ENCODE assay signal across 25 cellular contexts in the genomic region with DNA sequence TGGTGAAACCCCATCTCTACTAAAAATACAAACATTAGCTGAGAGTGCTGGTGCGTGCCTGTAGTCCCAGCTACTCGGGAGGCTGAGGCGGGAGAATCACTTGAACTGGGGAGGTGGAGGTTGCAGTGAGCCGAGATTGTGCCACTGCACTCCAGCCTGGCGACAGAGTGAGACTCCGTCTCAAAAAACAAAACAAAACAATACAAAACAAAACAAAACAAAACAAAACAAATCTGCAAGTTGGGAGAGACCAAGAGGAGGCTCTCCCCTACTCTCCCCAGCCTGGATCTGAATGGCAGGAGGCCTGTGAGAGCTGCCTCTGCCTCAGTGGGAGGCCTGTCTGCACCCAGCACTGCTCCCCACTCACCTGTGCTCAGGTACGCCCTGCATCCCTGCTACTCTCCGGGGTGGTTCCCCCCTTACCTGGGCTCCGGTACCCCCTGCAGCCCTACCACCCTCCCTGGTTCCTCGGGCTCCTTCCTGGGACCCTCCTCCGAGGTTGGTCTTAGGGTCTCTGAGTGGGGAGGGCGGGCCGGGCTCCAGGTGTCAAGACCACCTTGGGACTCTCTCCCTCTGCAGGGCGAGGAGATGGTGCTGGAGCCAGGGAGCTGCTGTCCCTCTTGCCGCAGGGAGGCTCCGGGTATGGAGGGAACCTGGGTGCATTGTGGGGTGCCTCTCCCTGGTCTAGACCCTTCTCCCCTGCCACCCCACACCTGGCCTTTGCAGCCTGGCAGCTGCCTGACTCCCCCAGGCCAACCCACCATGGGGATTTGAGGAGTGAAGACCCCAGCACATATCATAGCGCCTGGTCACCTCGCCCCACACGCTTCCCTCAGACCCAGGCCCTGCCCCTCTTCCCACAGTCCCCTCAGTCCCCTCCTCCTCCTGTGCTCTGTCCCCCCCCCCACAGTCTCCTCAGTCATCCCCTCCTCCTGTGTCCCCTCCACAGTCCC.
"Had no signal": no experiment of that assay in that cellular context is flagged by ENCODE, and none has a peak within 500 bp of the region (broad histone marks: within the 10 kb centered on the region; RNA-seq: fewer than 3 reads in every experiment).

No MANE protein-coding gene starts in this region.

- H3K4me3 ChIP-seq: ascending aorta, hepatocyte, left lung, pancreas, right lobe of liver, testis had no signal

- H3K4me1 ChIP-seq: ascending aorta, left lung, pancreas, right lobe of liver, testis had no signal

- H3K27ac ChIP-seq: ascending aorta, brain microvascular endothelial cell, hepatocyte, left lung, neutrophil, pancreas, right lobe of liver, testis had no signal

- ATAC-seq: activated CD8-positive, alpha-beta T cell treated with anti-CD3 and anti-CD28 coated beads, Interleukin-2, amount 10 ng/mL, durations not matched to agents 7 days and 5 days; left lung; natural killer cell; pancreas; right lobe of liver; stimulated activated memory B cell treated with anti-CD40 and anti-IgM and Interleukin-4, amounts not matched to agents 10 μg/mL and 1 μg/mL and 100 μg/mL, for 72 hours had no signal

- DNase-seq: activated CD4-positive, alpha-beta T cell treated with anti-CD3 and anti-CD28 coated beads, Interleukin-2, amount 10 ng/mL, durations not matched to agents 7 days and 5 days; activated CD8-positive, alpha-beta T cell treated with anti-CD3 and anti-CD28 coated beads, Interleukin-2, amount 10 ng/mL, durations not matched to agents 7 days and 5 days; activated gamma-delta T cell; activated naive CD4-positive, alpha-beta T cell treated with anti-CD3 and anti-CD28 coated beads, Interleukin-2, amount 50 U/mL, for 16 hours; brain microvascular endothelial cell; caudate nucleus; effector memory CD4-positive, alpha-beta T cell; foreskin melanocyte; glutamatergic neuron; immature natural killer cell; kidney glomerular epithelial cell; mammary epithelial cell; midbrain; natural killer cell; small intestine; stimulated activated CD4-positive, alpha-beta T cell treated with anti-CD3 and anti-CD28 coated beads, Interleukin-15, amount 100 ng/mL, for 24 hours; testis had no signal

- H3K36me3 ChIP-seq: ascending aorta, brain microvascular endothelial cell, left lung, neutrophil, pancreas, right lobe of liver had no signal

- H3K4me2 ChIP-seq: hepatocyte had no signal

- H3K27me3 ChIP-seq: ascending aorta, hepatocyte, left lung, pancreas, right lobe of liver, testis had no signal

- FAIRE-seq: colon, pancreas, small intestine had no signal

- H2AFZ ChIP-seq: hepatocyte had no signal

- H3K79me2 ChIP-seq: hepatocyte had no signal

- H3K9me3 ChIP-seq: ascending aorta, left lung, neutrophil, pancreas, right lobe of liver, testis had no signal
